7 cellular contexts compared by ENCODE assay signal in genomic region chr15:90407871-90408317, GRCh38. TPM values are rescaled to one million over a fixed set of nuclear protein-coding genes. Genes with fewer than 3 reads are reported as not detected.
DNase-seq lines count a peak whose midpoint lies in the region; ATAC-seq, FAIRE-seq and TF ChIP-seq lines count a peak whose summit lies in the region.

No MANE protein-coding gene starts in this region.

- peaks cover 39% of the 10 kb centered on the region for H3F3A ChIP-seq in PC-9 (ENCODE audit: insufficient read depth, low read depth)

- no peak overlapping the region for H3K4me2 ChIP-seq in PC-9

- H4K20me1 ChIP-seq in PC-9 (ENCODE audit: insufficient read depth): peaks cover 8% of the 10 kb centered on the region; the same call in 1 of the 2 replicates

- TF ChIP-seq CTCF in PC-9 (conservative IDR thresholded peaks at IDR 0.05): no peak
- no peak for TF ChIP-seq CTCF in esophagus squamous epithelium (IDR thresholded peaks at IDR 0.05)
- no peak for TF ChIP-seq CTCF in prostate gland (IDR thresholded peaks at IDR 0.05)

- CTCF ChIA-PET in PC-9 (lab: Charles Lee): interaction anchor here (1.2 kb wide), 1 partner anchor 18 kb away, joined by 4 read pairs; no protein-coding TSS in a partner anchor

- no peak overlapping the region for H3K4me3 ChIP-seq in PC-9
- no peak overlapping the region for H3K4me3 ChIP-seq in esophagus squamous epithelium
- H3K4me3 ChIP-seq in H7 (ENCODE audit: insufficient read depth, low read depth, low read length): no peak overlapping the region
- H3K4me3 ChIP-seq in prostate gland: no peak overlapping the region

- POLR2A ChIA-PET in PC-9 (lab: Charles Lee; ENCODE audit: unreplicated experiment): no interaction called here

- peaks cover 41% of the 10 kb centered on the region for H3K36me3 Mint-ChIP-seq in stimulated activated effector memory CD8-positive, alpha-beta T cell treated with anti-CD3 and anti-CD28 coated beads, Interleukin-12 subunit alpha, Interleukin-12 subunit beta, amount 100 ng/mL, for 72 hours

- H3K27me3 ChIP-seq in PC-9 (ENCODE audit: insufficient read depth, low read depth) (no peaks in the 10 kb centered on the region), esophagus squamous epithelium (no peaks in the 10 kb centered on the region), H7 (ENCODE audit: control insufficient read depth, insufficient read depth, low read length) (no peaks in the 10 kb centered on the region), prostate gland (replicated peaks; ENCODE audit: insufficient read depth) (no peaks in the 10 kb centered on the region)

- ATAC-seq in stimulated activated effector memory CD8-positive, alpha-beta T cell treated with anti-CD3 and anti-CD28 coated beads, Interleukin-12 subunit alpha, Interleukin-12 subunit beta, amount 100 ng/mL, for 72 hours: peak; percentile 98

- no peak for TF ChIP-seq POLR2A in esophagus squamous epithelium (IDR thresholded peaks at IDR 0.05)
- TF ChIP-seq POLR2A in prostate gland (IDR thresholded peaks at IDR 0.05): no peak

- H3K79me2 ChIP-seq in PC-9 (ENCODE audit: low read depth): peaks cover 93% of the 10 kb centered on the region

- no peak for DNase-seq in GM19239 (ENCODE audit: insufficient read length, low spot score)
- DNase-seq in PC-9: no peak
- DNase-seq in esophagus squamous epithelium (lab: John Stamatoyannopoulos, UW): no peak
- peak in 1 of 2 donors; percentile 70 for DNase-seq in stimulated activated effector memory CD8-positive, alpha-beta T cell treated with anti-CD3 and anti-CD28 coated beads, Interleukin-12 subunit alpha, Interleukin-12 subunit beta, amount 100 ng/mL, for 72 hours (ENCODE audit: low spot score in 2 of 2)
- DNase-seq in NCI-H1930 (lab: John Stamatoyannopoulos, UW): no peak
- DNase-seq in H7: no peak
- no peak for DNase-seq in prostate gland (ENCODE audit: low spot score)

- no peak overlapping the region for H2AFZ ChIP-seq in PC-9

- H3K27ac ChIP-seq in PC-9: peak overlapping the region; percentile 36; the same call in 1 of the 2 replicates
- H3K27ac ChIP-seq in esophagus squamous epithelium: peak overlapping the region; percentile 21 to 68 (median 40)
- no peak overlapping the region for H3K27ac ChIP-seq in prostate gland

- H3K36me3 ChIP-seq in PC-9 (ENCODE audit: low read depth) (peaks cover 18% of the 10 kb centered on the region), esophagus squamous epithelium (peaks cover 0 to 6% (median 0%) of the 10 kb centered on the region in 3 donors), H7 (replicated peaks; ENCODE audit: control insufficient read depth, insufficient read depth, low read length) (no peaks in the 10 kb centered on the region), prostate gland (no peaks in the 10 kb centered on the region)

- H3K9me2 ChIP-seq in PC-9 (ENCODE audit: insufficient read depth): no peaks in the 10 kb centered on the region

- no peaks in the 10 kb centered on the region for H3K9me3 ChIP-seq in PC-9 (ENCODE audit: insufficient read depth, low read depth)
- H3K9me3 ChIP-seq in esophagus squamous epithelium: no peaks in the 10 kb centered on the region
- H3K9me3 ChIP-seq in prostate gland: no peaks in the 10 kb centered on the region

- H3K4me1 ChIP-seq in PC-9 (replicated peaks; ENCODE audit: insufficient read depth): peaks cover 60% of the 10 kb centered on the region
- peaks cover 10 to 89% (median 48%) of the 10 kb centered on the region in 3 donors for H3K4me1 ChIP-seq in esophagus squamous epithelium
- H3K4me1 ChIP-seq in prostate gland (replicated peaks): peaks cover 1% of the 10 kb centered on the region

- peaks cover 73% of the 10 kb centered on the region for H3K4me1 Mint-ChIP-seq in stimulated activated effector memory CD8-positive, alpha-beta T cell treated with anti-CD3 and anti-CD28 coated beads, Interleukin-12 subunit alpha, Interleukin-12 subunit beta, amount 100 ng/mL, for 72 hours

- intact Hi-C loops in PC-9 (cut with micrococcal nuclease; ENCODE audit: unreplicated experiment) (no loop called here), esophagus squamous epithelium (cut with DNase I) (no loop called here), prostate gland (cut with DNase I) (no loop called here)

- BruUV-seq in PC-9 (replicated peaks; lab: Mats Ljungman, UMichigan): no TSS peak

- H3K4me3 Mint-ChIP-seq in stimulated activated effector memory CD8-positive, alpha-beta T cell treated with anti-CD3 and anti-CD28 coated beads, Interleukin-12 subunit alpha, Interleukin-12 subunit beta, amount 100 ng/mL, for 72 hours: peak overlapping the region; percentile 47

- H3K27ac Mint-ChIP-seq in stimulated activated effector memory CD8-positive, alpha-beta T cell treated with anti-CD3 and anti-CD28 coated beads, Interleukin-12 subunit alpha, Interleukin-12 subunit beta, amount 100 ng/mL, for 72 hours: peak overlapping the region; percentile 81

- peak; percentile 62 for FAIRE-seq in GM19239 (lab: Jason Lieb, UNC)

- peaks cover 3% of the 10 kb centered on the region for H3K9me3 Mint-ChIP-seq in stimulated activated effector memory CD8-positive, alpha-beta T cell treated with anti-CD3 and anti-CD28 coated beads, Interleukin-12 subunit alpha, Interleukin-12 subunit beta, amount 100 ng/mL, for 72 hours

- 31 to 55% methylated on average over 2 of the region's 2 CpGs for WGBS in esophagus squamous epithelium, 2 donors
- 47% methylated on average over 2 of the region's 2 CpGs for WGBS in prostate gland

RNA-seq across cellular contexts. Expression of gene IQGAP1, which starts 19.9 kb away (rescaled TPM):
- 113 and 164 TPM in 2 replicates for total RNA-seq in PC-9 (2021)
- total RNA-seq in esophagus squamous epithelium: 100 to 1,000 TPM; 181 to 285 (median 193) TPM
- total RNA-seq in H7 (2014; rRNA removed; shearing (Covaris generic)): 74.7 and 87.6 TPM in 2 replicates
- total RNA-seq in prostate gland: 100 to 1,000 TPM; 131 to 155 TPM

RNA-seq across cellular contexts. Expression of gene ZNF774, which starts 55.8 kb away (rescaled TPM):
- 6.2 and 6.3 TPM in 2 replicates for total RNA-seq in PC-9 (2021)
- 1 to 10 TPM in 3 of 4 donors, under 1 TPM in 1; 0.79 to 9.3 (median 1.8) TPM for total RNA-seq in esophagus squamous epithelium
- total RNA-seq in H7 (2014; rRNA removed; shearing (Covaris generic)): 0.55 and 0.73 TPM in 2 replicates
- total RNA-seq in prostate gland: 10 to 100 TPM in 1 of 2 donors, 1 to 10 TPM in 1; 7.5 to 10.5 TPM

Comparison
In these comparisons a context has a peak if more than half of its experiments do, and no peak if none do; other contexts are left out.
1. H3K27ac ChIP-seq: peak in PC-9 (single experiment) and esophagus squamous epithelium (4 of 4); none in prostate gland (0 of 2).